In the genomic region with DNA sequence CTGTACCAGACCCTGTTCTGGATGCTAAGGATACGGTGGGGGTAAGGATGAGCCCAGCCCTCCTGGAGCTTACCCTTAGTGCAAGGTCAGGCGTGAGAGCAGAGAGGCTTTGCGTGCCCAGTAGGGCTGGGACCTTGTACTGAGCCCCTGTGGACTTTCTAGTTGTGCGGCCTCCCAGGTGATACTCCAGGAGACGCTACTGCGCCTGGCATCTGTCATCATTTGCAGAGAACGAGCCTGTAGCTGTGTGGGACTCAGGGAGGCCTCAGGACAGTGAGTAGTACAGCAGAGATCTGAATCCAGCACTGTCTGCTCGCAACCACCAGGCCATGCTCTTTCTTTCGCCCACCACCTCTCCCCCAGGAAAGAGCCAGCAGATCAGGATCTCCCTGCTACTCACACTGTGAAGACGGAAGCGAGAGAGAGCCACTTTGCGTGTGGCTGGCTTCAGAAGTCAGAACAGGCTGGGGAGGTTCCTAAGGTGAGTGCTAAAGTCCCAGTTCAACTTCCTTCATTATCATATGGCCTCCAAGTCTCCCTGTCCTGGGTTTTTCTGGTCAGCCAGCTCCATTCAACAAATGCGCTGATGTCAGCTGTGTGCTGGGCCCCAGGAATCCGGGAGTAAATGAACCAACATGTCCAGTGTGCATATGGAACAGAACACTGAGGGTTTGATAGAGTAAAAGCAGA, we compare ENCODE assay signal across 27 cellular contexts. TPM values are rescaled to one million over a fixed set of nuclear protein-coding genes. Genes with fewer than 3 reads are reported as not detected.
DNase-seq lines count a peak whose midpoint lies in the region; ATAC-seq and TF ChIP-seq lines count a peak whose summit lies in the region.
"Had no signal": no experiment of that assay in that cellular context is flagged by ENCODE, and none has a peak within 500 bp of the region (broad histone marks: within the 10 kb centered on the region; RNA-seq: fewer than 3 reads in every experiment).

No MANE protein-coding gene starts in this region.

- TF ChIP-seq POLR2A in testis (IDR thresholded peaks at IDR 0.05): no peak

- intact Hi-C loops in left lung (cut with DNase I) (no loop called here), tibial artery (cut with DNase I; ENCODE audit: low total_unique reads) (no loop called here), testis (cut with DNase I; ENCODE audit: low total_unique reads) (no loop called here)

- H3K27ac ChIP-seq in H9 (ENCODE audit: insufficient read length, low read depth, low read length) (no peak overlapping the region), left lung (peak overlapping the region in 1 of 2 donors; percentile 47), tibial artery (peak overlapping the region; percentile 35 to 42), testis (no peak overlapping the region)
- H3K27ac ChIP-seq: BLaER1 treated with 17β-estradiol and CSF1 and Interleukin-3, amounts not matched to agents 10 nM and 100 nM; spleen; thyroid gland had no signal

- no peak overlapping the region for H3K4ac ChIP-seq in H9 (ENCODE audit: low read depth, low read length)

- no peak overlapping the region for H3K27ac Mint-ChIP-seq in H9
- no peak overlapping the region for H3K27ac Mint-ChIP-seq in WTC11
- H3K27ac Mint-ChIP-seq: activated CD4-positive, alpha-beta T cell treated with anti-CD3 and anti-CD28 coated beads, Interleukin-2, amount 10 ng/mL, durations not matched to agents 24 days and 14 days; activated naive CD8-positive, alpha-beta T cell; endodermal cell; stimulated activated naive CD8-positive, alpha-beta T cell treated with anti-CD3 and anti-CD28 coated beads, Interleukin-15, amount 100 ng/mL, for 72 hours had no signal

- no peak overlapping the region for H3K9ac ChIP-seq in H9 (ENCODE audit: extremely low read depth, insufficient read length, low read length)
- H3K9ac ChIP-seq: BLaER1 treated with 17β-estradiol and CSF1 and Interleukin-3, amounts not matched to agents 10 nM and 100 nM had no signal

- CTCF ChIA-PET in WTC11 (lab: Charles Lee): interaction anchor here (1.2 to 1.5 kb wide), 2 partner anchors 10 to 204 kb away, joined by 4 read pairs; no protein-coding TSS in a partner anchor

- no peak overlapping the region for H2BK15ac ChIP-seq in H9 (ENCODE audit: low read depth, low read length)

- H3K9me3 Mint-ChIP-seq in H9: no peaks in the 10 kb centered on the region; a peak in 1 of 5 replicates
- peaks cover 9% of the 10 kb centered on the region; the same call in 1 of the 2 replicates for H3K9me3 Mint-ChIP-seq in WTC11
- H3K9me3 Mint-ChIP-seq: activated CD4-positive, alpha-beta T cell treated with anti-CD3 and anti-CD28 coated beads, Interleukin-2, amount 10 ng/mL, durations not matched to agents 24 days and 14 days; neural crest cell; stimulated activated naive CD8-positive, alpha-beta T cell treated with anti-CD3 and anti-CD28 coated beads, Interleukin-15, amount 100 ng/mL, for 72 hours had no signal

- H3K4me3 Mint-ChIP-seq in H9 (no peak overlapping the region), WTC11 (no peak overlapping the region)
- H3K4me3 Mint-ChIP-seq: activated CD4-positive, alpha-beta T cell treated with anti-CD3 and anti-CD28 coated beads, Interleukin-2, amount 10 ng/mL, durations not matched to agents 24 days and 14 days; activated naive CD8-positive, alpha-beta T cell; endodermal cell; neural crest cell; stimulated activated naive CD8-positive, alpha-beta T cell treated with anti-CD3 and anti-CD28 coated beads, Interleukin-15, amount 100 ng/mL, for 72 hours had no signal

- H3K4me1 ChIP-seq in H9 (ENCODE audit: insufficient read depth, low read length): no peaks in the 10 kb centered on the region
- H3K4me1 ChIP-seq in left lung: no peaks in the 10 kb centered on the region
- peaks cover 0 to 46% (median 15%) of the 10 kb centered on the region in 4 donors for H3K4me1 ChIP-seq in tibial artery
- H3K4me1 ChIP-seq in testis: no peaks in the 10 kb centered on the region
- H3K4me1 ChIP-seq: spleen had no signal

- H3K18ac ChIP-seq in H9 (ENCODE audit: insufficient read length, low read depth, low read length): no peak overlapping the region

- H3K79me2 ChIP-seq in H9 (ENCODE audit: insufficient read depth, low read length): no peaks in the 10 kb centered on the region

- H4K5ac ChIP-seq in H9 (ENCODE audit: insufficient read length, low read depth, low read length): no peak overlapping the region

- peak overlapping the region; percentile 28; the same call in 1 of the 2 replicates for H3K14ac ChIP-seq in H9 (ENCODE audit: insufficient read depth, low read length)

- H3K4me2 ChIP-seq in H9 (ENCODE audit: insufficient read depth, insufficient read length, low read length): no peak overlapping the region

- H2BK5ac ChIP-seq in H9 (ENCODE audit: insufficient read length, low read length): no peak overlapping the region

- no peak overlapping the region for H4K91ac ChIP-seq in H9 (ENCODE audit: insufficient read length, low read depth, low read length)

- H3K9me3 ChIP-seq in H9 (ENCODE audit: control insufficient read depth, low read depth, low read length) (no peaks in the 10 kb centered on the region), left lung (no peaks in the 10 kb centered on the region), tibial artery (no peaks in the 10 kb centered on the region), testis (no peaks in the 10 kb centered on the region)
- H3K9me3 ChIP-seq: BLaER1 treated with 17β-estradiol and CSF1 and Interleukin-3, amounts not matched to agents 10 nM and 100 nM; spleen; thyroid gland had no signal

- H2AK5ac ChIP-seq in H9 (ENCODE audit: insufficient read length, low read length): no peak overlapping the region

- H3K4me3 ChIP-seq in left lung (no peak overlapping the region), tibial artery (no peak overlapping the region), testis (no peak overlapping the region)
- H3K4me3 ChIP-seq: BLaER1 treated with 17β-estradiol and CSF1 and Interleukin-3, amounts not matched to agents 10 nM and 100 nM; spleen; thyroid gland had no signal

- H3K27me3 Mint-ChIP-seq in H9 (ENCODE audit: low read depth) (peaks cover 4% of the 10 kb centered on the region), WTC11 (ENCODE audit: low read depth) (no peaks in the 10 kb centered on the region)
- H3K27me3 Mint-ChIP-seq: activated naive CD8-positive, alpha-beta T cell had no signal

- no peak overlapping the region for H2AFZ ChIP-seq in H9 (ENCODE audit: low read length)

- no peak overlapping the region for H2BK20ac ChIP-seq in H9 (ENCODE audit: low read depth, low read length, poor library complexity, severe bottlenecking)

- H3K36me3 Mint-ChIP-seq in H9 (ENCODE audit: insufficient read depth in 1 of 3, low read depth in 3 of 3) (no peaks in the 10 kb centered on the region), WTC11 (no peaks in the 10 kb centered on the region)
- H3K36me3 Mint-ChIP-seq: activated naive CD8-positive, alpha-beta T cell had no signal

- no peaks in the 10 kb centered on the region for H4K20me1 ChIP-seq in H9 (ENCODE audit: control insufficient read depth, insufficient read depth, insufficient read length)
- H4K20me1 ChIP-seq: BLaER1 treated with 17β-estradiol and CSF1 and Interleukin-3, amounts not matched to agents 10 nM and 100 nM had no signal

- POLR2A ChIA-PET in WTC11 (lab: Charles Lee): no interaction called here

- H3K23ac ChIP-seq in H9 (ENCODE audit: insufficient read length, low read depth, low read length): no peak overlapping the region

- H3K36me3 ChIP-seq in left lung (no peaks in the 10 kb centered on the region), tibial artery (no peaks in the 10 kb centered on the region), testis (ENCODE audit: low read depth, missing control alignments) (no peaks in the 10 kb centered on the region)
- H3K36me3 ChIP-seq: BLaER1 treated with 17β-estradiol and CSF1 and Interleukin-3, amounts not matched to agents 10 nM and 100 nM; spleen; thyroid gland had no signal

- H3K27me3 ChIP-seq in H9 (ENCODE audit: insufficient read depth, low read length) (no peaks in the 10 kb centered on the region), left lung (no peaks in the 10 kb centered on the region), tibial artery (no peaks in the 10 kb centered on the region), testis (no peaks in the 10 kb centered on the region)
- H3K27me3 ChIP-seq: BLaER1 treated with 17β-estradiol and CSF1 and Interleukin-3, amounts not matched to agents 10 nM and 100 nM; thyroid gland had no signal

- no peaks in the 10 kb centered on the region for H3K79me1 ChIP-seq in H9 (ENCODE audit: insufficient read depth, low read depth, low read length, poor library complexity, severe bottlenecking)

- no peak for TF ChIP-seq CTCF in H9 (conservative IDR thresholded peaks at IDR 0.05)
- no peak for TF ChIP-seq CTCF in WTC11 (IDR thresholded peaks at IDR 0.05)
- no peak for TF ChIP-seq CTCF in left lung (IDR thresholded peaks at IDR 0.05)
- TF ChIP-seq CTCF in tibial artery (IDR thresholded peaks at IDR 0.05): no peak
- no peak for TF ChIP-seq CTCF in testis (IDR thresholded peaks at IDR 0.05)

- no peaks in the 10 kb centered on the region for H3K23me2 ChIP-seq in H9 (ENCODE audit: insufficient read length, low read depth, low read length, poor library complexity, severe bottlenecking)

- no peak overlapping the region for H2BK120ac ChIP-seq in H9 (ENCODE audit: low read depth, low read length, poor library complexity, severe bottlenecking)

- no CpG with 5 or more reads among the region's 14 CpGs for WGBS in H9 (ENCODE audit: extremely low coverage, insufficient read length, low lambda C conversion rate)
- WGBS in testis, 2 donors: 79 to 96% methylated on average over 13 to 14 of the region's 14 CpGs

- no peak overlapping the region for H3K56ac ChIP-seq in H9 (ENCODE audit: insufficient read length, low read depth, low read length)

- no peak for DNase-seq in H9
- no peak for DNase-seq in WTC11 (ENCODE audit: low spot score)
- no peak for DNase-seq in left lung
- no peak for DNase-seq in tibial artery
- no peak for DNase-seq in middle frontal gyrus (ENCODE audit: extremely low spot score, low spot score)
- no peak for DNase-seq in kidney tubule cell (ENCODE audit: low spot score)
- DNase-seq in testis: no peak
- DNase-seq: activated CD4-positive, alpha-beta T cell treated with anti-CD3 and anti-CD28 coated beads, Interleukin-2, amount 10 ng/mL, durations not matched to agents 24 days and 14 days; activated effector memory CD4-positive, alpha-beta T cell treated with anti-CD3 and anti-CD28 coated beads, Interleukin-2, amount 50 U/mL, for 16 hours; activated T-cell treated with anti-CD3 and anti-CD28 coated beads, Interleukin-2, amount 50 U/mL, for 1 hour; caudate nucleus; endodermal cell; foreskin fibroblast; head of caudate nucleus; kidney; NCI-H146; Right ventricle myocardium superior; spleen; stimulated activated CD4-positive, alpha-beta T cell treated with anti-CD3 and anti-CD28 coated beads, Interleukin-2, amount 100 ng/mL, for 24 hours; stimulated activated naive CD8-positive, alpha-beta T cell treated with anti-CD3 and anti-CD28 coated beads, Interleukin-15, amount 100 ng/mL, for 72 hours; T1000; thyroid gland had no signal

- no peak overlapping the region for H4K8ac ChIP-seq in H9 (replicated peaks; ENCODE audit: insufficient read length, low read depth, low read length)

- peaks cover 0 to 7% of the 10 kb centered on the region in 2 experiments; a peak in 1 of 4 replicates for H3K4me1 Mint-ChIP-seq in H9
- no peaks in the 10 kb centered on the region for H3K4me1 Mint-ChIP-seq in WTC11
- H3K4me1 Mint-ChIP-seq: activated CD4-positive, alpha-beta T cell treated with anti-CD3 and anti-CD28 coated beads, Interleukin-2, amount 10 ng/mL, durations not matched to agents 24 days and 14 days; endodermal cell; neural crest cell; stimulated activated naive CD8-positive, alpha-beta T cell treated with anti-CD3 and anti-CD28 coated beads, Interleukin-15, amount 100 ng/mL, for 72 hours had no signal

- no peak overlapping the region for H3T11ph ChIP-seq in H9 (ENCODE audit: low read length)

- peak; percentile 47 for ATAC-seq in WTC11
- ATAC-seq in left lung: peak; percentile 72
- ATAC-seq in HG03045 (IDR thresholded peaks at IDR 0.05; ENCODE audit: unreplicated experiment): no peak
- ATAC-seq: HCT116; stimulated activated naive CD8-positive, alpha-beta T cell treated with anti-CD3 and anti-CD28 coated beads, Interleukin-15, amount 100 ng/mL, for 72 hours had no signal

- H2BK12ac ChIP-seq in H9 (ENCODE audit: insufficient read length, low read depth, low read length): no peak overlapping the region

RNA-seq across cellular contexts. Expression of a gene that starts 38.2 kb away (rescaled TPM):
- total RNA-seq in H9 (2021) (0.07 TPM in 1 of 2 replicates, not detected in the other), WTC11 (2021) (0.11 to 0.60 TPM (median 0.15 TPM) in 3 replicates), left lung (1 to 10 TPM; 2.1 to 7.3 TPM), testis (1 to 10 TPM; 4.3 to 5.6 TPM)
- polyA plus RNA-seq in testis (ENCODE audit: insufficient read depth, low read depth, low replicate concordance): 6.6 TPM

Comparison
In these comparisons a context has a peak if more than half of its experiments do, and no peak if none do; other contexts are left out.
1. H3K27ac ChIP-seq: peak in tibial artery (2 of 2); none in H9 (single experiment) and testis (0 of 2).